In genomic region chr19:32694851-32695250, GRCh38 we compare ENCODE assay signal across 8 cellular contexts. TPM values are rescaled to one million over a fixed set of nuclear protein-coding genes. Genes with fewer than 3 reads are reported as not detected.
DNase-seq lines count a peak whose midpoint lies in the region; ATAC-seq, FAIRE-seq and TF ChIP-seq lines count a peak whose summit lies in the region.
"Not testable (repeated sequence)": the region's sequence is repeated elsewhere in the genome, so short reads cannot be mapped to it uniquely, and the experiment has no call there.

No MANE protein-coding gene starts in this region.

- H3K9me3 Mint-ChIP-seq in CD14-positive monocyte (peaks cover 3 to 16% (median 7%) of the 10 kb centered on the region in 7 donors), HFFc6 (peaks cover 19% of the 10 kb centered on the region), nephron (peaks cover 39% of the 10 kb centered on the region)
- not testable (repeated sequence) for H3K9me3 Mint-ChIP-seq in activated CD4-positive, alpha-beta memory T cell treated with anti-CD3 and anti-CD28 coated beads for 36 hours
- peaks cover 16% of the 10 kb centered on the region for H3K9me3 Mint-ChIP-seq in activated naive CD8-positive, alpha-beta T cell treated with anti-CD3 and anti-CD28 coated beads for 36 hours

- H3K4me2 ChIP-seq in endothelial cell of umbilical vein (ENCODE audit: insufficient read depth, low read length): peak overlapping the region; percentile 50

- in situ Hi-C loops in Panc1 (cut with HindIII; ENCODE audit: low pct_unique_long_range_greater_than_20kb, low sequenced_read_pairs): not testable (repeated sequence)

- not testable (repeated sequence) for H3K27me3 ChIP-seq in Panc1 (ENCODE audit: control insufficient read depth, insufficient read depth, low read length); endothelial cell of umbilical vein (ENCODE audit: control insufficient read depth in 2 of 2, insufficient read depth in 2 of 2, low read length in 2 of 2); suprapubic skin

- H3K4me1 Mint-ChIP-seq in CD14-positive monocyte (peaks cover 71% of the 10 kb centered on the region), HFFc6 (ENCODE audit: low read depth) (peaks cover 41% of the 10 kb centered on the region), nephron (peaks cover 36% of the 10 kb centered on the region)
- peaks cover 69% of the 10 kb centered on the region for H3K4me1 Mint-ChIP-seq in activated CD4-positive, alpha-beta memory T cell treated with anti-CD3 and anti-CD28 coated beads for 36 hours (ENCODE audit: low read depth)
- H3K4me1 Mint-ChIP-seq in activated naive CD8-positive, alpha-beta T cell treated with anti-CD3 and anti-CD28 coated beads for 36 hours: peaks cover 60% of the 10 kb centered on the region

- H3K4me3 ChIP-seq in Panc1 (ENCODE audit: low read depth in 2 of 2, low read length in 2 of 2) (peak overlapping the region; percentile 78 to 83; a peak in 2 of 4 replicates), endothelial cell of umbilical vein (replicated peaks in 1 of 3; ENCODE audit: insufficient read depth in 1 of 3, low read depth in 1 of 3, low read length in 3 of 3) (peak overlapping the region in 1 of 3 experiments; percentile 18), suprapubic skin (peak overlapping the region; percentile 80)

- TF ChIP-seq EP300 in suprapubic skin (IDR thresholded peaks at IDR 0.05): not testable (repeated sequence)

- H3K27me3 Mint-ChIP-seq in CD14-positive monocyte (ENCODE audit: low read depth in 3 of 3); HFFc6 (ENCODE audit: insufficient read depth); activated CD4-positive, alpha-beta memory T cell treated with anti-CD3 and anti-CD28 coated beads for 36 hours; activated naive CD8-positive, alpha-beta T cell treated with anti-CD3 and anti-CD28 coated beads for 36 hours; nephron (ENCODE audit: low read depth): not testable (repeated sequence)

- CTCF ChIA-PET in Panc1 (lab: Charles Lee); activated CD4-positive, alpha-beta memory T cell treated with anti-CD3 and anti-CD28 coated beads for 36 hours (lab: Charles Lee); endothelial cell of umbilical vein (lab: Charles Lee): not testable (repeated sequence)

- not testable (repeated sequence) for H3K36me3 ChIP-seq in Panc1 (ENCODE audit: control insufficient read depth, insufficient read depth, low read length); endothelial cell of umbilical vein (ENCODE audit: control insufficient read depth in 2 of 2, extremely low read depth in 1 of 2, insufficient read depth in 2 of 2, low read length in 2 of 2)
- H3K36me3 ChIP-seq in suprapubic skin: peaks cover 12% of the 10 kb centered on the region

- POLR2A ChIA-PET in Panc1 (lab: Charles Lee); activated CD4-positive, alpha-beta memory T cell treated with anti-CD3 and anti-CD28 coated beads for 36 hours (lab: Charles Lee); endothelial cell of umbilical vein (lab: Charles Lee): not testable (repeated sequence)

- H3K27ac ChIP-seq in Panc1 (ENCODE audit: low read length); endothelial cell of umbilical vein (ENCODE audit: insufficient read depth, low read depth, low read length); suprapubic skin: not testable (repeated sequence)

- H3K27ac Mint-ChIP-seq in CD14-positive monocyte: peak overlapping the region; percentile 37 to 93 (median 68)
- not testable (repeated sequence) for H3K27ac Mint-ChIP-seq in HFFc6; activated CD4-positive, alpha-beta memory T cell treated with anti-CD3 and anti-CD28 coated beads for 36 hours; activated naive CD8-positive, alpha-beta T cell treated with anti-CD3 and anti-CD28 coated beads for 36 hours
- peak overlapping the region in 2 of 3 experiments; percentile 19 to 59 for H3K27ac Mint-ChIP-seq in nephron

- intact Hi-C loops in CD14-positive monocyte (cut with micrococcal nuclease): loop anchor here in 1 of 2 donors (10.0 kb wide), 1 partner anchor 680 kb away; the partner anchor contains the start of gene CEBPG
- intact Hi-C loops in Panc1 (cut with micrococcal nuclease; ENCODE audit: unreplicated experiment); endothelial cell of umbilical vein (cut with micrococcal nuclease): not testable (repeated sequence)
- intact Hi-C loops in activated CD4-positive, alpha-beta memory T cell treated with anti-CD3 and anti-CD28 coated beads for 36 hours (cut with micrococcal nuclease): loop anchor here (5.0 kb wide), 3 partner anchors 97 to 482 kb away; no protein-coding TSS in a partner anchor

- H3K4me3 Mint-ChIP-seq in CD14-positive monocyte (peak overlapping the region in 1 of 2 donors; percentile 77), HFFc6 (peak overlapping the region; percentile 86; the same call in 1 of the 2 replicates), nephron (peak overlapping the region; percentile 90 to 93 (median 92))
- H3K4me3 Mint-ChIP-seq in activated CD4-positive, alpha-beta memory T cell treated with anti-CD3 and anti-CD28 coated beads for 36 hours: peak overlapping the region; percentile 90
- peak overlapping the region; percentile 84 for H3K4me3 Mint-ChIP-seq in activated naive CD8-positive, alpha-beta T cell treated with anti-CD3 and anti-CD28 coated beads for 36 hours

- not testable (repeated sequence) for DNase-seq in CD14-positive monocyte (ENCODE audit: low spot score); HFFc6; Panc1 (ENCODE audit: low read depth, low spot score); activated CD4-positive, alpha-beta memory T cell treated with anti-CD3 and anti-CD28 coated beads for 36 hours; activated naive CD8-positive, alpha-beta T cell treated with anti-CD3 and anti-CD28 coated beads for 36 hours; endothelial cell of umbilical vein (ENCODE audit: low read depth, low spot score); suprapubic skin (ENCODE audit: low spot score in 2 of 2)

- H3K4me1 ChIP-seq in Panc1 (ENCODE audit: control insufficient read depth, insufficient read depth, low read length) (peaks cover 13% of the 10 kb centered on the region), endothelial cell of umbilical vein (ENCODE audit: control insufficient read depth, extremely low read depth, insufficient read depth, low read length) (peaks cover 21% of the 10 kb centered on the region), suprapubic skin (peaks cover 60% of the 10 kb centered on the region)

- not testable (repeated sequence) for TF ChIP-seq POLR2A in endothelial cell of umbilical vein (IDR thresholded peaks at IDR 0.05; ENCODE audit: low read depth, low read length); suprapubic skin (IDR thresholded peaks at IDR 0.05)

- H2AFZ ChIP-seq in endothelial cell of umbilical vein (ENCODE audit: low read depth, low read length): not testable (repeated sequence)

- H3K9me3 ChIP-seq in Panc1 (ENCODE audit: control insufficient read depth, insufficient read depth, low read depth, low read length); endothelial cell of umbilical vein (replicated peaks; ENCODE audit: control insufficient read depth, insufficient read depth, low read length); suprapubic skin: not testable (repeated sequence)

- not testable (repeated sequence) for H3K9ac ChIP-seq in endothelial cell of umbilical vein (replicated peaks; ENCODE audit: extremely low read depth, insufficient read depth, low read length)

- TF ChIP-seq CTCF in CD14-positive monocyte (IDR thresholded peaks at IDR 0.05); HFFc6 (IDR thresholded peaks at IDR 0.05); Panc1 (IDR thresholded peaks at IDR 0.05); endothelial cell of umbilical vein (IDR thresholded peaks at IDR 0.05; ENCODE audit: extremely low read depth in 1 of 2, insufficient read depth in 1 of 2, low read depth in 1 of 2, low read length in 2 of 2); nephron (IDR thresholded peaks at IDR 0.05; ENCODE audit: unreplicated experiment in 3 of 3); suprapubic skin (IDR thresholded peaks at IDR 0.05): not testable (repeated sequence)

- not testable (repeated sequence) for H3K9me1 ChIP-seq in endothelial cell of umbilical vein (replicated peaks; ENCODE audit: control insufficient read depth, extremely low read depth, insufficient read depth, low read length)

- H4K20me1 ChIP-seq in endothelial cell of umbilical vein (replicated peaks; ENCODE audit: control insufficient read depth, extremely low read depth, insufficient read depth, low read length): not testable (repeated sequence)

- FAIRE-seq in endothelial cell of umbilical vein (lab: Jason Lieb, UNC): not testable (repeated sequence)

- H3K36me3 Mint-ChIP-seq in CD14-positive monocyte (peaks cover 25 to 35% of the 10 kb centered on the region in 2 donors), HFFc6 (ENCODE audit: low read depth) (peaks cover 59% of the 10 kb centered on the region), nephron (ENCODE audit: low read depth) (peaks cover 65% of the 10 kb centered on the region)
- peaks cover 52% of the 10 kb centered on the region for H3K36me3 Mint-ChIP-seq in activated CD4-positive, alpha-beta memory T cell treated with anti-CD3 and anti-CD28 coated beads for 36 hours
- H3K36me3 Mint-ChIP-seq in activated naive CD8-positive, alpha-beta T cell treated with anti-CD3 and anti-CD28 coated beads for 36 hours: peaks cover 78% of the 10 kb centered on the region

- 41% methylated on average over 2 of the region's 2 CpGs for WGBS in suprapubic skin

- ATAC-seq in Panc1: not testable (repeated sequence)

- H3K79me2 ChIP-seq in endothelial cell of umbilical vein (ENCODE audit: control insufficient read depth, insufficient read depth, low read length): peaks cover 64% of the 10 kb centered on the region

- dilution Hi-C loops in endothelial cell of umbilical vein (cut with MboI; ENCODE audit: extremely low pct_ligation_motif_present, low sequenced_read_pairs): not testable (repeated sequence)

- not testable (repeated sequence) for BruUV-seq in Panc1 (replicated peaks; lab: Mats Ljungman, UMichigan); endothelial cell of umbilical vein (replicated peaks; lab: Mats Ljungman, UMichigan)

RNA-seq across cellular contexts. Expression of gene NUDT19, which starts 3.2 kb away (rescaled TPM):
- polyA plus RNA-seq in CD14-positive monocyte (1 to 10 TPM; 3.8 to 4.6 TPM), endothelial cell of umbilical vein (6.6 and 7.7 TPM in 2 replicates)
- total RNA-seq in HFFc6 (2021; fragmentation: NEBNext Ultra II Directional; extraction: Animal tissue kit (Norgen Biotek cat#: 25700)): 10 to 100 TPM; 12.8 to 15.1 (median 14.3) TPM
- total RNA-seq in Panc1 (2021; ENCODE audit: unreplicated experiment) (41.4 TPM), endothelial cell of umbilical vein (13.8 and 14.0 TPM in 2 replicates), suprapubic skin (10 to 100 TPM; 14.2 to 25.1 (median 18.6) TPM)
- polyA plus RNA-seq in Panc1 (2012; ENCODE audit: insufficient read length): 16.0 TPM
- 10 to 100 TPM; 14.9 to 15.0 TPM for total RNA-seq in activated CD4-positive, alpha-beta memory T cell treated with anti-CD3 and anti-CD28 coated beads for 36 hours
- 10 to 100 TPM; 16.2 to 16.4 TPM for total RNA-seq in activated naive CD8-positive, alpha-beta T cell treated with anti-CD3 and anti-CD28 coated beads for 36 hours
- polyA plus RNA-seq in endothelial cell of umbilical vein (2011; cell fraction: cytosol; rRNA removed): 6.8 TPM in 2 replicates
- polyA plus RNA-seq in endothelial cell of umbilical vein (2011; cell fraction: nucleus; rRNA removed): 3.1 and 3.8 TPM in 2 replicates
- 9.9 and 10.2 TPM in 2 replicates for polyA plus RNA-seq in endothelial cell of umbilical vein (2012)
- 5.8 and 6.1 TPM in 2 replicates for polyA minus RNA-seq in endothelial cell of umbilical vein
- polyA minus RNA-seq in endothelial cell of umbilical vein (2011; cell fraction: cytosol; rRNA and poly(A)+ RNA removed): 27.1 TPM
- polyA minus RNA-seq in endothelial cell of umbilical vein (2011; cell fraction: nucleus; rRNA and poly(A)+ RNA removed): 4.0 and 6.5 TPM in 2 replicates

RNA-seq across cellular contexts. Expression of gene RGS9BP, which starts 19.2 kb away (rescaled TPM):
- polyA plus RNA-seq in CD14-positive monocyte (not detected), endothelial cell of umbilical vein (not detected in 2 replicates)
- under 1 TPM; 0.16 to 0.38 (median 0.19) TPM for total RNA-seq in HFFc6 (2021; fragmentation: NEBNext Ultra II Directional; extraction: Animal tissue kit (Norgen Biotek cat#: 25700))
- total RNA-seq in Panc1 (2021; ENCODE audit: unreplicated experiment) (1.3 TPM), endothelial cell of umbilical vein (0.15 TPM in 1 of 2 replicates, not detected in the other), suprapubic skin (1 to 10 TPM in 2 of 4 donors, under 1 TPM in 2; 0.72 to 3.8 (median 1.3) TPM)
- 0.63 TPM for polyA plus RNA-seq in Panc1 (2012; ENCODE audit: insufficient read length)
- total RNA-seq in activated CD4-positive, alpha-beta memory T cell treated with anti-CD3 and anti-CD28 coated beads for 36 hours: under 1 TPM; 0.10 to 0.19 TPM
- not detected for total RNA-seq in activated naive CD8-positive, alpha-beta T cell treated with anti-CD3 and anti-CD28 coated beads for 36 hours
- polyA plus RNA-seq in endothelial cell of umbilical vein (2011; cell fraction: cytosol; rRNA removed): 0.01 TPM in 1 of 2 replicates, not detected in the other
- 0.04 TPM in 1 of 2 replicates, not detected in the other for polyA plus RNA-seq in endothelial cell of umbilical vein (2011; cell fraction: nucleus; rRNA removed)
- not detected in 2 replicates for polyA plus RNA-seq in endothelial cell of umbilical vein (2012)
- polyA minus RNA-seq in endothelial cell of umbilical vein: 0.29 TPM in 1 of 2 replicates, not detected in the other
- 0.72 TPM for polyA minus RNA-seq in endothelial cell of umbilical vein (2011; cell fraction: cytosol; rRNA and poly(A)+ RNA removed)
- 0.29 TPM in 1 of 2 replicates, not detected in the other for polyA minus RNA-seq in endothelial cell of umbilical vein (2011; cell fraction: nucleus; rRNA and poly(A)+ RNA removed)

RNA-seq across cellular contexts. Expression of gene ANKRD27, which starts 19.9 kb away (rescaled TPM):
- polyA plus RNA-seq in CD14-positive monocyte (10 to 100 TPM in 1 of 2 donors, 1 to 10 TPM in 1; 8.7 to 14.5 TPM), endothelial cell of umbilical vein (13.5 and 18.3 TPM in 2 replicates)
- total RNA-seq in HFFc6 (2021; fragmentation: NEBNext Ultra II Directional; extraction: Animal tissue kit (Norgen Biotek cat#: 25700)): 10 to 100 TPM; 26.7 to 31.3 (median 28.5) TPM
- total RNA-seq in Panc1 (2021; ENCODE audit: unreplicated experiment) (64.2 TPM), endothelial cell of umbilical vein (29.6 and 37.4 TPM in 2 replicates), suprapubic skin (10 to 100 TPM; 26.4 to 36.2 (median 30.8) TPM)
- 31.6 TPM for polyA plus RNA-seq in Panc1 (2012; ENCODE audit: insufficient read length)
- total RNA-seq in activated CD4-positive, alpha-beta memory T cell treated with anti-CD3 and anti-CD28 coated beads for 36 hours: 10 to 100 TPM; 39.7 to 45.4 TPM
- total RNA-seq in activated naive CD8-positive, alpha-beta T cell treated with anti-CD3 and anti-CD28 coated beads for 36 hours: 10 to 100 TPM; 27.7 to 29.0 TPM
- polyA plus RNA-seq in endothelial cell of umbilical vein (2011; cell fraction: cytosol; rRNA removed): 17.9 and 18.6 TPM in 2 replicates
- 44.5 and 44.6 TPM in 2 replicates for polyA plus RNA-seq in endothelial cell of umbilical vein (2011; cell fraction: nucleus; rRNA removed)
- 20.6 and 21.6 TPM in 2 replicates for polyA plus RNA-seq in endothelial cell of umbilical vein (2012)
- 37.8 and 40.5 TPM in 2 replicates for polyA minus RNA-seq in endothelial cell of umbilical vein
- polyA minus RNA-seq in endothelial cell of umbilical vein (2011; cell fraction: cytosol; rRNA and poly(A)+ RNA removed): 16.1 TPM
- 34.5 and 41.4 TPM in 2 replicates for polyA minus RNA-seq in endothelial cell of umbilical vein (2011; cell fraction: nucleus; rRNA and poly(A)+ RNA removed)

RNA-seq across cellular contexts. Expression of gene TDRD12, which starts 24.7 kb away (rescaled TPM):
- not detected for polyA plus RNA-seq in CD14-positive monocyte
- under 1 TPM in 5 of 6 experiments, not detected in 1; 0.07 to 0.31 (median 0.18) TPM for total RNA-seq in HFFc6 (2021; fragmentation: NEBNext Ultra II Directional; extraction: Animal tissue kit (Norgen Biotek cat#: 25700))
- total RNA-seq in Panc1 (2021; ENCODE audit: unreplicated experiment): 0.33 TPM
- 0.48 TPM for polyA plus RNA-seq in Panc1 (2012; ENCODE audit: insufficient read length)
- under 1 TPM; 0.24 to 0.63 TPM for total RNA-seq in activated CD4-positive, alpha-beta memory T cell treated with anti-CD3 and anti-CD28 coated beads for 36 hours
- total RNA-seq in activated naive CD8-positive, alpha-beta T cell treated with anti-CD3 and anti-CD28 coated beads for 36 hours: under 1 TPM in 1 of 2 experiments, not detected in 1; 0.06 TPM
- total RNA-seq in endothelial cell of umbilical vein: 0.09 TPM in 1 of 2 replicates, not detected in the other
- 0.03 TPM in 2 replicates for polyA plus RNA-seq in endothelial cell of umbilical vein
- polyA plus RNA-seq in endothelial cell of umbilical vein (2011; cell fraction: cytosol; rRNA removed): 0.03 TPM in 1 of 2 replicates, not detected in the other
- 0.07 and 0.10 TPM in 2 replicates for polyA plus RNA-seq in endothelial cell of umbilical vein (2011; cell fraction: nucleus; rRNA removed)
- polyA plus RNA-seq in endothelial cell of umbilical vein (2012): 0.08 and 0.22 TPM in 2 replicates
- not detected in 2 replicates for polyA minus RNA-seq in endothelial cell of umbilical vein
- polyA minus RNA-seq in endothelial cell of umbilical vein (2011; cell fraction: cytosol; rRNA and poly(A)+ RNA removed): not detected
- polyA minus RNA-seq in endothelial cell of umbilical vein (2011; cell fraction: nucleus; rRNA and poly(A)+ RNA removed): not detected in 2 replicates
- 1 to 10 TPM in 3 of 4 donors, under 1 TPM in 1; 0.42 to 4.7 (median 2.4) TPM for total RNA-seq in suprapubic skin
